Comparison of ENCODE assay signal across 8 cellular contexts in the genomic region with DNA sequence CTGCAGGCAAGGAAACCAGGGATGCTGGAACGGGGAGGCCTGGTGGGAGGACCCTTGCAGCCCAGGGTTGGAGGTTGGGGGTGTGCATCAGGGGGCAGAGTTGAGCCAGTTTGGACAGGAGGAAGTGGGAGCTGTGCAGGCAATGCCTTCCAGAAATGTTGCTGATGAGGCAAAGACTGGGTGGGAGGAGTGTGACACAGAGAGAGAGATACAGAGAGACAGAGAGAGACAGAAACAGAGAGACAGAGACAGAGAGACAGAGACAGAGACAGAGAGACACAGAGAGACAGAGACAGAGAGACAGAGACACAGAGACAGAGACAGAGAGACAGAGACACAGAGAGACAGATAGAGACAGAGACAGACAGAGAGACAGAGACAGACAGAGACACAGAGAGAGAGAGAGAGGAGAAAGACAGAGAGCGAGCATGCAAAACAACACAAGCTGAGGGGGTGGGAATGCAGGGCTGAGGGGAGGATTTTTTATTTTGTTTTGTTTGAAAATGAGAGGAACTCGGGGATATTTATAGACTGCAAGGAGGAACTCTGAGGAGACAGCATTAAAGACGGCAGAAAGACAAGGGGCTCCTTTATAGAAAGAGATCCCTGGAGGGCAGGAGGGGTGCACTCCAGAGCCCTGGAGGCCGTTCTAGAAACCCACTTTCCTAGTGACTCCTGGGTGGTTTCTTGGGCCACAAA. TPM values are rescaled to one million over a fixed set of nuclear protein-coding genes. Genes with fewer than 3 reads are reported as not detected.
DNase-seq lines count a peak whose midpoint lies in the region; ATAC-seq and TF ChIP-seq lines count a peak whose summit lies in the region.

No MANE protein-coding gene starts in this region.

- H3K4me1 ChIP-seq in breast epithelium (peaks cover 0 to 16% of the 10 kb centered on the region in 2 donors), liver (ENCODE audit: control insufficient read depth in 4 of 4, insufficient read depth in 4 of 4, low read length in 3 of 4) (peaks cover 7 to 26% (median 22%) of the 10 kb centered on the region in 4 donors), urinary bladder (ENCODE audit: insufficient read depth) (no peaks in the 10 kb centered on the region)

- no peak overlapping the region for H3K27ac Mint-ChIP-seq in activated CD4-positive, alpha-beta T cell treated with anti-CD3 and anti-CD28 coated beads, Interleukin-2, amount 10 ng/mL, durations not matched to agents 24 days and 14 days

- H3K27me3 Mint-ChIP-seq in activated CD4-positive, alpha-beta T cell treated with anti-CD3 and anti-CD28 coated beads, Interleukin-2, amount 10 ng/mL, durations not matched to agents 24 days and 14 days, result peaks cover 2% of the 10 kb centered on the region

- H3K4me3 ChIP-seq in breast epithelium (no peak overlapping the region), liver (ENCODE audit: low read depth in 1 of 3, low read length in 3 of 3) (no peak overlapping the region), urinary bladder (ENCODE audit: low read depth, low read length) (no peak overlapping the region)

- TF ChIP-seq RAD21 in liver (IDR thresholded peaks at IDR 0.05), result peak in 1 of 2 donors; percentile 56

- H3K36me3 ChIP-seq in breast epithelium (peaks cover 2% of the 10 kb centered on the region), liver (ENCODE audit: control insufficient read depth in 4 of 4, insufficient read depth in 3 of 4, low read depth in 1 of 4, low read length in 3 of 4) (peaks cover 0 to 5% (median 2%) of the 10 kb centered on the region in 4 donors), urinary bladder (ENCODE audit: insufficient read depth) (no peaks in the 10 kb centered on the region)

- 60% methylated on average over 5 of the region's 5 CpGs for WGBS in liver
- 22% methylated on average over 5 of the region's 5 CpGs for WGBS in urinary bladder

- DNase-seq in activated CD4-positive, alpha-beta T cell treated with anti-CD3 and anti-CD28 coated beads, Interleukin-2, amount 10 ng/mL, durations not matched to agents 24 days and 14 days, result peak; percentile 62
- no peak for DNase-seq in activated CD4-positive, alpha-beta T cell treated with anti-CD3 and anti-CD28 coated beads, Interleukin-2, amount 50 U/mL, for 4 hours
- DNase-seq in NCI-H1694 treated with DMSO at 0.1 percent for 48 hours (lab: John Stamatoyannopoulos, UW), result peak; percentile 16
- DNase-seq in breast epithelium (ENCODE audit: low spot score in 2 of 2), result peak in 1 of 2 donors; percentile 36
- no peak for DNase-seq in T1000 (lab: John Stamatoyannopoulos, UW)

- no peak for TF ChIP-seq POLR2A in breast epithelium (IDR thresholded peaks at IDR 0.05)

- peaks cover 32% of the 10 kb centered on the region for H3K4me1 Mint-ChIP-seq in activated CD4-positive, alpha-beta T cell treated with anti-CD3 and anti-CD28 coated beads, Interleukin-2, amount 10 ng/mL, durations not matched to agents 24 days and 14 days

- no peaks in the 10 kb centered on the region for H3K9me3 ChIP-seq in breast epithelium
- H3K9me3 ChIP-seq in liver (ENCODE audit: control insufficient read depth in 4 of 4, low read length in 3 of 4), result no peaks in the 10 kb centered on the region

- TF ChIP-seq CTCF in breast epithelium (IDR thresholded peaks at IDR 0.05), result no peak
- TF ChIP-seq CTCF in liver (IDR thresholded peaks at IDR 0.05; ENCODE audit: low read depth, low read length, missing input control), result peak; percentile 6

- no peak overlapping the region for H3K9ac ChIP-seq in liver (ENCODE audit: low read depth in 1 of 2, low read length in 2 of 2)

- no peaks in the 10 kb centered on the region for H3K9me3 Mint-ChIP-seq in activated CD4-positive, alpha-beta T cell treated with anti-CD3 and anti-CD28 coated beads, Interleukin-2, amount 10 ng/mL, durations not matched to agents 24 days and 14 days

- no peak overlapping the region for H3K4me3 Mint-ChIP-seq in activated CD4-positive, alpha-beta T cell treated with anti-CD3 and anti-CD28 coated beads, Interleukin-2, amount 10 ng/mL, durations not matched to agents 24 days and 14 days

- H3K27ac ChIP-seq in breast epithelium, result peak overlapping the region; percentile 29 to 54
- H3K27ac ChIP-seq in liver (ENCODE audit: low read depth in 1 of 2, low read length in 2 of 2), result peak overlapping the region in 1 of 2 donors; percentile 47
- H3K27ac ChIP-seq in urinary bladder (ENCODE audit: low read depth), result peak overlapping the region; percentile 61

- peaks cover 13% of the 10 kb centered on the region for H3K36me3 Mint-ChIP-seq in activated CD4-positive, alpha-beta T cell treated with anti-CD3 and anti-CD28 coated beads, Interleukin-2, amount 10 ng/mL, durations not matched to agents 24 days and 14 days (ENCODE audit: low read depth)

- intact Hi-C loops in activated CD4-positive, alpha-beta T cell treated with anti-CD3 and anti-CD28 coated beads, Interleukin-2, amount 10 ng/mL, durations not matched to agents 24 days and 14 days (cut with micrococcal nuclease), result loop anchor here (2.0 to 10.0 kb wide), 4 partner anchors 293 to 1288 kb away; a partner anchor contains a TSS
- intact Hi-C loops in breast epithelium (cut with DNase I; ENCODE audit: low total_unique reads), result no loop called here

- H3K27me3 ChIP-seq in breast epithelium (no peaks in the 10 kb centered on the region), liver (ENCODE audit: control insufficient read depth in 4 of 4, insufficient read depth in 4 of 4, low read length in 3 of 4) (no peaks in the 10 kb centered on the region)

- no peak for ATAC-seq in HG03571 (IDR thresholded peaks at IDR 0.05; ENCODE audit: unreplicated experiment)

TF ChIP-seq in liver, 16 proteins besides CTCF, POLR2A, EP300 and RAD21:
- no peak for TF ChIP-seq HNF4A (conservative IDR thresholded peaks at IDR 0.05)
- peak; percentile 50 for TF ChIP-seq NR2F2 (IDR thresholded peaks at IDR 0.05)

RNA-seq across cellular contexts. Expression of a gene that starts 1.9 kb away (rescaled TPM):
- total RNA-seq in activated CD4-positive, alpha-beta T cell treated with anti-CD3 and anti-CD28 coated beads, Interleukin-2, amount 10 ng/mL, durations not matched to agents 24 days and 14 days, result 19.3 and 19.4 TPM in 2 replicates
- 10 to 100 TPM; 14.1 to 19.6 (median 17.4) TPM for total RNA-seq in breast epithelium
- 10 to 100 TPM in 1 of 2 donors, 1 to 10 TPM in 1; 7.1 to 13.9 TPM for total RNA-seq in liver
- 1 to 10 TPM; 2.3 to 3.4 TPM for polyA plus RNA-seq in liver
- total RNA-seq in urinary bladder, result 26.6 TPM
- polyA plus RNA-seq in urinary bladder, result 8.1 TPM

RNA-seq across cellular contexts. Expression of a gene that starts 1.9 kb away (rescaled TPM):
- total RNA-seq in activated CD4-positive, alpha-beta T cell treated with anti-CD3 and anti-CD28 coated beads, Interleukin-2, amount 10 ng/mL, durations not matched to agents 24 days and 14 days, result 1.9 and 2.3 TPM in 2 replicates
- 1 to 10 TPM; 3.3 to 4.7 (median 4.3) TPM for total RNA-seq in breast epithelium
- total RNA-seq in liver, result 1 to 10 TPM; 1.6 to 2.3 TPM
- 1 to 10 TPM in 1 of 2 donors, under 1 TPM in 1; 0.44 to 1.3 TPM for polyA plus RNA-seq in liver
- total RNA-seq in urinary bladder, result 3.1 TPM
- polyA plus RNA-seq in urinary bladder, result 1.0 TPM

RNA-seq across cellular contexts. Expression of a gene that starts 18.1 kb away (rescaled TPM):
- total RNA-seq in activated CD4-positive, alpha-beta T cell treated with anti-CD3 and anti-CD28 coated beads, Interleukin-2, amount 10 ng/mL, durations not matched to agents 24 days and 14 days, result 4.9 and 5.2 TPM in 2 replicates
- total RNA-seq in breast epithelium (10 to 100 TPM; 34.7 to 55.8 (median 37.9) TPM), liver (10 to 100 TPM; 17.0 to 19.6 TPM), urinary bladder (27.3 TPM)
- polyA plus RNA-seq in liver (10 to 100 TPM in 1 of 2 donors, 1 to 10 TPM in 1; 6.5 to 14.8 TPM), urinary bladder (55.2 TPM)

Comparison
In these comparisons a context has a peak if more than half of its experiments do, and no peak if none do; other contexts are left out.
1. DNase-seq: peak in activated CD4-positive, alpha-beta T cell treated with anti-CD3 and anti-CD28 coated beads, Interleukin-2, amount 10 ng/mL, durations not matched to agents 24 days and 14 days (single experiment) and NCI-H1694 treated with DMSO at 0.1 percent for 48 hours (single experiment); none in activated CD4-positive, alpha-beta T cell treated with anti-CD3 and anti-CD28 coated beads, Interleukin-2, amount 50 U/mL, for 4 hours (0 of 2) and T1000 (single experiment).